ENCODE assay signal across 21 cellular contexts in genomic region chr2:573805-574392, GRCh38.
"Had no signal": no experiment of that assay in that cellular context is flagged by ENCODE, and none has a peak within 500 bp of the region (broad histone marks: within the 10 kb centered on the region; RNA-seq: fewer than 3 reads in every experiment).

No MANE protein-coding gene starts in this region.

- H3K27me3 ChIP-seq: body of pancreas, colonic mucosa had no signal

- DNase-seq: activated CD4-positive, alpha-beta memory T cell treated with anti-CD3 and anti-CD28 coated beads, Interleukin-2, amount 10 ng/mL, durations not matched to agents 7 days and 5 days; activated CD4-positive, alpha-beta T cell treated with anti-CD3 and anti-CD28 coated beads for 36 hours; activated CD4-positive, alpha-beta T cell treated with anti-CD3 and anti-CD28 coated beads, Interleukin-2, amount 10 ng/mL, durations not matched to agents 24 days and 14 days; activated CD4-positive, CD25-positive, alpha-beta regulatory T cell; activated CD4-positive, CD25-positive, alpha-beta regulatory T cell treated with anti-CD3 and anti-CD28 coated beads, Interleukin-2, amount 50 U/mL, for 72 hours; activated CD8-positive, alpha-beta memory T cell treated with anti-CD3 and anti-CD28 coated beads, Interleukin-2, amount 50 U/mL, for 48 hours; activated gamma-delta T cell treated with Interleukin-2 at 50 U/mL for 16 hours; activated naive CD4-positive, alpha-beta T cell treated with anti-CD3 and anti-CD28 coated beads, Interleukin-2, amount 50 U/mL, for 16 hours; activated naive CD4-positive, alpha-beta T cell treated with Interleukin-2 at 50 U/mL for 16 hours; activated T-cell treated with anti-CD3 and anti-CD28 coated beads for 4 hours; activated T-cell treated with anti-CD3 and anti-CD28 coated beads, Interleukin-2, amount 50 U/mL, for 24 hours; activated T-cell treated with anti-CD3 and anti-CD28 coated beads, Interleukin-2, amount 50 U/mL, for 72 hours; amygdala; aorta; body of pancreas; central memory CD4-positive, alpha-beta T cell; cerebellar nuclear complex; colonic mucosa; effector CD8-positive, alpha-beta T cell; foreskin fibroblast; T-helper 2 cell had no signal

- H3K4me1 ChIP-seq: body of pancreas, colonic mucosa had no signal

- H3K9me3 ChIP-seq: colonic mucosa had no signal

- H3K27ac ChIP-seq: body of pancreas, colonic mucosa had no signal

- H3K36me3 ChIP-seq: colonic mucosa had no signal

- H3K4me3 ChIP-seq: body of pancreas, colonic mucosa had no signal
